In the genomic region with DNA sequence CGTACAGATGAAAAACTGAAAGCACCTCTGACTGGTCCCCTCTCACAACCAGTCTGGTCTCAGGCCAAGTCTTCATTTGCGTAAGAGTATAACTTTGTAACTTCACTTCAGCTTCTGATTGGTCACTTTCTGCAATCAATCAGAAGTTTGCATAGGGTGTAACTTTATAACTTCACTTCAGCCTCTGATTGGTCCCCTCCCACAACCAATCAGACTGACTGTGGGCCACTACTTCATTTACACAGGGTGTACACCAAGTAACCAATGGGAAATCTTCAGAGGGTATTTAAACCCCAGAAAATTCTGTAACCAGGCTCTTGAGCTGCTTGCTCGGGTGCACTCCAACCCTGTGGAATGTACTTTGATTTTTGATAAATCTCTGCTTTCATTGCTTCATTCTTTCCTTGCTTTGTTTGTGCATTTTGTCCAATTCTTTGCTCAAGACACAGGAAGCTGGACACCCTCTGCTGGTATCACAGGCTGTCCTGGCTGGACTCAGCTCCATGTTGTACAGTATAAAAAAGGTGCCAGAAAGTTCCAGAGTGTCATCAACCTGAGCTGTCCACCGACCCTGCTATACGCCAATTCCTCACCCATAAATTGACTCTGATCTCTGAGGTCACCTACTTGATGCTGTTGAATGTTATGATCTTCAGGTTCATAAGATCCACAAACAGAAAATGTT, we compare ENCODE assay signal across 24 cellular contexts.
A peak's percentile ranks its signal among the peaks of the same experiment; 100 is the strongest.
DNase-seq lines count a peak whose midpoint lies in the region; ATAC-seq, FAIRE-seq and TF ChIP-seq lines count a peak whose summit lies in the region.
"Had no signal": no experiment of that assay in that cellular context is flagged by ENCODE, and none has a peak within 500 bp of the region (broad histone marks: within the 10 kb centered on the region; RNA-seq: fewer than 3 reads in every experiment).

No MANE protein-coding gene starts in this region.

- H3K27ac ChIP-seq in K562 (ENCODE audit: extremely low read depth, low read depth, low read length): no peak overlapping the region
- peak overlapping the region; percentile 24 for H3K27ac ChIP-seq in lower lobe of right lung
- H3K27ac ChIP-seq in testis: no peak overlapping the region
- H3K27ac ChIP-seq: A549, Peyer's patch, psoas muscle, tibial artery, WERI-Rb-1 had no signal

- H3K9me3 ChIP-seq in K562 (replicated peaks; ENCODE audit: control insufficient read depth, insufficient read depth, low read depth, low read length) (no peaks in the 10 kb centered on the region), lower lobe of right lung (no peaks in the 10 kb centered on the region), testis (no peaks in the 10 kb centered on the region)
- H3K9me3 ChIP-seq: A549, MG63, Peyer's patch, psoas muscle, tibial artery had no signal

- no peaks in the 10 kb centered on the region for H4K20me1 ChIP-seq in K562 (replicated peaks; ENCODE audit: control insufficient read depth, insufficient read depth, low read length)

- H3K36me3 ChIP-seq in K562 (ENCODE audit: control insufficient read depth, insufficient read depth, low read length): no peaks in the 10 kb centered on the region
- no peaks in the 10 kb centered on the region for H3K36me3 ChIP-seq in lower lobe of right lung
- no peaks in the 10 kb centered on the region for H3K36me3 ChIP-seq in testis (ENCODE audit: low read depth, missing control alignments)
- H3K36me3 ChIP-seq: MG63, Peyer's patch, tibial artery, WERI-Rb-1 had no signal

- CTCF ChIA-PET in K562 (lab: Yijun Ruan, JAX; ENCODE audit: low intra/inter-chr PET ratio): no interaction called here

- no peak overlapping the region for H2AFZ ChIP-seq in K562 (ENCODE audit: low read depth, low read length)

- TF ChIP-seq RAD21 in K562 (CRISPR knock-in tag; conservative IDR thresholded peaks at IDR 0.05 in 1 of 2, IDR thresholded peaks at IDR 0.05 in 1 of 2): no peak

- no peak for TF ChIP-seq CTCF in K562 (IDR thresholded peaks at IDR 0.05 in 2 of 3, conservative IDR thresholded peaks at IDR 0.05 in 1 of 3; ENCODE audit: insufficient read depth in 2 of 3, low read depth in 1 of 3, low read length in 3 of 3)
- TF ChIP-seq CTCF in lower lobe of right lung (IDR thresholded peaks at IDR 0.05): no peak
- TF ChIP-seq CTCF in testis (IDR thresholded peaks at IDR 0.05): no peak

- POLR2A ChIA-PET in K562 (lab: Yijun Ruan, JAX): no interaction called here

- TF ChIP-seq EP300 in K562 (IDR thresholded peaks at IDR 0.05; ENCODE audit: low read length): no peak

- intact Hi-C loops in K562 (cut with micrococcal nuclease) (no loop called here), lower lobe of right lung (cut with DNase I) (no loop called here), testis (cut with DNase I; ENCODE audit: low total_unique reads) (no loop called here)

- no TSS peak for BruUV-seq in K562 (replicated peaks; lab: Mats Ljungman, UMichigan)

- TF ChIP-seq POLR2A in K562 (conservative IDR thresholded peaks at IDR 0.05) (no peak), testis (IDR thresholded peaks at IDR 0.05) (no peak)

- no peak for FAIRE-seq in K562 (lab: Jason Lieb, UNC)
- FAIRE-seq: A549, H54, kidney had no signal

- H3K4me3 ChIP-seq in K562: no peak overlapping the region
- H3K4me3 ChIP-seq in lower lobe of right lung: peak overlapping the region; percentile 25
- H3K4me3 ChIP-seq in testis: no peak overlapping the region
- H3K4me3 ChIP-seq: A549, MG63, Peyer's patch, psoas muscle, tibial artery had no signal

- H3K9ac ChIP-seq in K562 (ENCODE audit: insufficient read depth in 1 of 2, low read depth in 2 of 2, low read length in 2 of 2): no peak overlapping the region

- peaks cover 0 to 23% of the 10 kb centered on the region in 2 experiments; a peak in 2 of 5 replicates for H3K27me3 ChIP-seq in K562 (ENCODE audit: control insufficient read depth in 2 of 2, insufficient read depth in 2 of 2, low read length in 2 of 2)
- no peaks in the 10 kb centered on the region for H3K27me3 ChIP-seq in lower lobe of right lung (ENCODE audit: low read depth)
- H3K27me3 ChIP-seq in testis: no peaks in the 10 kb centered on the region
- H3K27me3 ChIP-seq: MG63, Peyer's patch, tibial artery had no signal

- WGBS in K562 (ENCODE audit: insufficient coverage, low coverage, missing lambda C conversion rate): 23% methylated on average over 5 of the region's 5 CpGs
- WGBS in testis, 2 donors: 82 to 86% methylated on average over 5 of the region's 5 CpGs

- DNase-seq in A172 (ENCODE audit: low spot score): peak; percentile 8
- DNase-seq in M059J (ENCODE audit: low read depth): peak; percentile 16
- DNase-seq in K562 (ENCODE audit: extremely low read depth in 1 of 4, low spot score in 3 of 4): peak in 1 of 4 experiments; percentile 9
- no peak for DNase-seq in lower lobe of right lung
- DNase-seq in testis: no peak
- no peak for DNase-seq in activated CD4-positive, alpha-beta T cell treated with anti-CD3 and anti-CD28 coated beads for 48 hours
- DNase-seq in NCI-H446 treated with DMSO at 0.1 percent for 48 hours (lab: John Stamatoyannopoulos, UW): no peak
- DNase-seq: activated CD4-positive, alpha-beta T cell treated with anti-CD3 and anti-CD28 coated beads, Interleukin-2, amount 50 U/mL, for 1 hour; activated naive CD4-positive, alpha-beta T cell treated with anti-CD3 and anti-CD28 coated beads for 36 hours; CD4-positive, alpha-beta memory T cell; DMS53; effector CD8-positive, alpha-beta T cell; GDM1; kidney; MG63; NCI-H526; psoas muscle; SHP77 treated with DMSO at 0.1 percent for 48 hours; tibial artery; WERI-Rb-1 had no signal

- H3K4me1 ChIP-seq in K562 (replicated peaks in 1 of 2; ENCODE audit: control insufficient read depth in 2 of 2, insufficient read depth in 2 of 2, low read length in 2 of 2) (no peaks in the 10 kb centered on the region; a peak in 1 of 5 replicates), lower lobe of right lung (peaks cover 11% of the 10 kb centered on the region), testis (no peaks in the 10 kb centered on the region)
- H3K4me1 ChIP-seq: A549, Peyer's patch, tibial artery had no signal

- H3K4me2 ChIP-seq in K562 (ENCODE audit: insufficient read depth, low read length): no peak overlapping the region
- H3K4me2 ChIP-seq: A549 had no signal

- no peak; the same call in 2 of the 3 replicates for ATAC-seq in K562
- peak; percentile 80 to 81 for ATAC-seq in lower lobe of right lung
- no peak for ATAC-seq in GM19023 (IDR thresholded peaks at IDR 0.05; ENCODE audit: unreplicated experiment)
- ATAC-seq: A549, psoas muscle had no signal

- no peaks in the 10 kb centered on the region for H3K9me1 ChIP-seq in K562 (ENCODE audit: control insufficient read depth, insufficient read depth, low read length)

- in situ Hi-C loops in K562 (cut with MboI): no loop called here

- no peaks in the 10 kb centered on the region for H3K79me2 ChIP-seq in K562 (ENCODE audit: control insufficient read depth, insufficient read depth, low read length)

TF ChIP-seq in K562, 482 proteins besides CTCF, POLR2A, EP300 and RAD21:
- TF ChIP-seq, protein P1, sequence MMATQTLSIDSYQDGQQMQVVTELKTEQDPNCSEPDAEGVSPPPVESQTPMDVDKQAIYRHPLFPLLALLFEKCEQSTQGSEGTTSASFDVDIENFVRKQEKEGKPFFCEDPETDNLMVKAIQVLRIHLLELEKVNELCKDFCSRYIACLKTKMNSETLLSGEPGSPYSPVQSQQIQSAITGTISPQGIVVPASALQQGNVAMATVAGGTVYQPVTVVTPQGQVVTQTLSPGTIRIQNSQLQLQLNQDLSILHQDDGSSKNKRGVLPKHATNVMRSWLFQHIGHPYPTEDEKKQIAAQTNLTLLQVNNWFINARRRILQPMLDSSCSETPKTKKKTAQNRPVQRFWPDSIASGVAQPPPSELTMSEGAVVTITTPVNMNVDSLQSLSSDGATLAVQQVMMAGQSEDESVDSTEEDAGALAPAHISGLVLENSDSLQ (IDR thresholded peaks at IDR 0.05): peak; percentile 87
- TF ChIP-seq KLF1 (tag; IDR thresholded peaks at IDR 0.05): no peak
TF ChIP-seq in K562: peak in this region for 1.

Comparison
In these comparisons a context has a peak if more than half of its experiments do, and no peak if none do; other contexts are left out.
1. DNase-seq: peak in A172 (single experiment) and M059J (single experiment); none in lower lobe of right lung (single experiment), testis (single experiment), activated CD4-positive, alpha-beta T cell treated with anti-CD3 and anti-CD28 coated beads for 48 hours (single experiment) and NCI-H446 treated with DMSO at 0.1 percent for 48 hours (single experiment).
2. ATAC-seq: peak in lower lobe of right lung (2 of 2); none in K562 (single experiment) and GM19023 (single experiment).